ENCODE assay signal across 8 cellular contexts in the genomic region with DNA sequence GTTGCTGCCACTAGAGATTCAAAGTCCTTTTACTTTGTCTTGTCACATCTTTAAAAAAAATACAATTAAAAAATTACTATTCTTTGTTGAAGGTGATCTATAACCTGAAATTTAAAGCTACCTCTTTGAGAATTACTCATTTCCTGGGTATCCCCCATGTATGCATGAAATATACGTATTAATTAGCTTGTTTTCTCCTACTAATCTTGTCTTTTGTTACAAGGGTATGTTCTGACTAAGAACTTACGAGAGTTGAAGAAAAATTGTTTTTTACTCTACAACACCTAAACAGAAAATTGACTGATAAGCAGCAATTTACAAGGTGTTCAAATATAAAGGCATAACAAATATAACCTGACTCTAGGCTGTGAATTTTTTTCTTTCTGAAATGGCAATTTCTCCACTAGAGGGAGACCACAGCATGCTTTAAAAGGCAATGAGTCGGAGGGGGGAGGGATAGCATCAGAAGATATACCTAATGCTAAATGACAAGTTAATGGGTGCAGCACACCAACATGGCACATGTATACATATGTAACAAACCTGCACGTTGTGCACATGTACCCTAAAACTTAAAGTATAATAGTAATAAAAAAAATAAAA.
A peak's percentile ranks its signal among the peaks of the same experiment; 100 is the strongest.
DNase-seq lines count a peak whose midpoint lies in the region; ATAC-seq lines count a peak whose summit lies in the region.

No MANE protein-coding gene starts in this region.

- in situ Hi-C loops in Caki2 (cut with HindIII; ENCODE audit: low pct_unique_long_range_greater_than_20kb, low sequenced_read_pairs), result no loop called here

- H3K4me1 Mint-ChIP-seq in T-helper 17 cell, result peaks cover 6% of the 10 kb centered on the region

- no peaks in the 10 kb centered on the region for H3K36me3 Mint-ChIP-seq in T-helper 17 cell (ENCODE audit: low read depth)

- no peaks in the 10 kb centered on the region for H3K9me3 ChIP-seq in T-helper 17 cell (ENCODE audit: control insufficient read depth, low read length, poor library complexity, severe bottlenecking)

- no peak overlapping the region for H3K27ac Mint-ChIP-seq in T-helper 17 cell

- DNase-seq in Caki2 (ENCODE audit: low read depth) (peak; percentile 15), T-helper 17 cell (no peak), kidney tubule cell (ENCODE audit: low spot score) (peak; percentile 44), NCI-H2107 treated with DMSO at 0.1 percent for 48 hours (lab: John Stamatoyannopoulos, UW; ENCODE audit: unreplicated experiment) (no peak), NCI-H146 (lab: John Stamatoyannopoulos, UW) (no peak)
- DNase-seq in stimulated activated CD4-positive, alpha-beta T cell treated with anti-CD3 and anti-CD28 coated beads, Interleukin-2, amount 100 ng/mL, for 48 hours, result no peak

- no peaks in the 10 kb centered on the region for H3K27me3 Mint-ChIP-seq in T-helper 17 cell

- H3K4me3 Mint-ChIP-seq in T-helper 17 cell, result no peak overlapping the region

- peak; percentile 51 for ATAC-seq in HG02870 (IDR thresholded peaks at IDR 0.05; ENCODE audit: unreplicated experiment)
- peak; percentile 50 for ATAC-seq in T-helper 17 cell
- ATAC-seq in HG03139 (IDR thresholded peaks at IDR 0.05; ENCODE audit: unreplicated experiment), result no peak

Comparison
In these comparisons a context has a peak if more than half of its experiments do, and no peak if none do; other contexts are left out.
1. DNase-seq: peak in Caki2 (single experiment) and kidney tubule cell (single experiment); none in T-helper 17 cell (0 of 3), NCI-H2107 treated with DMSO at 0.1 percent for 48 hours (single experiment), NCI-H146 (single experiment) and stimulated activated CD4-positive, alpha-beta T cell treated with anti-CD3 and anti-CD28 coated beads, Interleukin-2, amount 100 ng/mL, for 48 hours (0 of 2).